ENCODE assay signal across 6 cellular contexts in the genomic region with DNA sequence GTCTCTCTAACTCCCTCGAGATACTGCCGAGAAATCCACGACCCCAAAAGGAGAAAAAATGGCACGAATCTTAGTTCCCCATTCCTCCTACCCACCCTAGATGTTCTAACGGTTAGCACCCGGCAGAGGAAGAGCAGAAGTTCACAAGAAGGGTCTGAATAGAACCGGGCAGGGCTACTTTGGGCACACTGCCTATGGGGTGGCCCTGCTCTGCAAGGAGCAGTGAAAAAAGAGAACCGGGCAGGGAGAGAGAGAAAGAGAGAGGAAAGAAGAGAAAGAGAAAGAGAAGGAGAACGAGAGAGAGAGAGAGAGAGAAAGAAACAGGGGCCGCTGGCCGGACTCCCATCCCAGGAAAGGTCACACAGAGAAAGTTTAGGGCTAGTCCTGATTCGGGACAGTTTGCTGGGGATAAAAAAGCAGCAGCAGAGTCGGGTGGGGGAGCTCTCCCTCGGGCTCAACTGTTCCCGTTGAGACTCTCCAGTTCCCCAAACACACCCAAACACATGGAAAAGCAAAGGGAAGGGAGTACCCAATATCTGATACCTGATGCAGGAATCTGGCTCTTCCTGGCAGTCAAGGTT. TPM values are rescaled to one million over a fixed set of nuclear protein-coding genes. Genes with fewer than 3 reads are reported as not detected.
A peak's percentile ranks its signal among the peaks of the same experiment; 100 is the strongest.
DNase-seq lines count a peak whose midpoint lies in the region; ATAC-seq lines count a peak whose summit lies in the region.

No MANE protein-coding gene starts in this region.

- no peaks in the 10 kb centered on the region for H3K9me3 Mint-ChIP-seq in activated naive CD8-positive, alpha-beta T cell (ENCODE audit: low read depth)

- H3K36me3 ChIP-seq in mesodermal cell (ENCODE audit: control insufficient read depth, insufficient read depth, low read length): peaks cover 20% of the 10 kb centered on the region

- peak overlapping the region; percentile 59 for H3K4me3 ChIP-seq in mesodermal cell (ENCODE audit: extremely low read depth, insufficient read depth, low read length, poor library complexity, severe bottlenecking)

- H3K27ac Mint-ChIP-seq in activated naive CD8-positive, alpha-beta T cell: peak overlapping the region; percentile 98

- DNase-seq in NCI-H2081 treated with DMSO at 0.1 percent for 48 hours (lab: John Stamatoyannopoulos, UW): no peak
- no peak for DNase-seq in activated CD4-positive, CD25-positive, alpha-beta regulatory T cell treated with anti-CD3 and anti-CD28 coated beads, Interleukin-2, amount 50 U/mL, for 72 hours

- no peaks in the 10 kb centered on the region for H3K4me1 ChIP-seq in mesodermal cell (ENCODE audit: control insufficient read depth, insufficient read depth, low read length, poor library complexity, severe bottlenecking)

- no peaks in the 10 kb centered on the region for H3K9me3 ChIP-seq in mesodermal cell (ENCODE audit: control insufficient read depth, low read length)

- H3K4me1 Mint-ChIP-seq in activated naive CD8-positive, alpha-beta T cell (ENCODE audit: low read depth): peaks cover 29% of the 10 kb centered on the region

- peak overlapping the region; percentile 98 for H3K27ac ChIP-seq in mesodermal cell (ENCODE audit: low read depth, low read length, severe bottlenecking)

- no peaks in the 10 kb centered on the region for H3K27me3 Mint-ChIP-seq in activated naive CD8-positive, alpha-beta T cell

- WGBS in mesodermal cell (ENCODE audit: insufficient coverage in 2 of 2), 2 experiments: 0% methylated on average over 3 of the region's 15 CpGs

- peaks cover 7% of the 10 kb centered on the region for H3K36me3 Mint-ChIP-seq in activated naive CD8-positive, alpha-beta T cell

- ATAC-seq in HG03064 (IDR thresholded peaks at IDR 0.05; ENCODE audit: low read depth, unreplicated experiment) (peak; percentile 4), GM18870 (IDR thresholded peaks at IDR 0.05; ENCODE audit: unreplicated experiment) (no peak)

- peak overlapping the region; percentile 97 for H3K4me3 Mint-ChIP-seq in activated naive CD8-positive, alpha-beta T cell

RNA-seq across cellular contexts. Expression of a gene that starts 0.5 kb away (rescaled TPM):
- 58.7 TPM for polyA plus RNA-seq in mesodermal cell (2013, experiment 1 of 2)
- polyA plus RNA-seq in mesodermal cell (2013, experiment 2 of 2): 59.0 TPM

RNA-seq across cellular contexts. Expression of a gene that starts 0.8 kb away (rescaled TPM):
- 67.6 TPM for polyA plus RNA-seq in mesodermal cell (2013, experiment 1 of 2)
- polyA plus RNA-seq in mesodermal cell (2013, experiment 2 of 2): 72.0 TPM

RNA-seq across cellular contexts. Expression of a gene that starts 16.4 kb away (rescaled TPM):
- polyA plus RNA-seq in mesodermal cell (2013, experiment 1 of 2): 1,733 TPM
- 1,755 TPM for polyA plus RNA-seq in mesodermal cell (2013, experiment 2 of 2)

RNA-seq across cellular contexts. Expression of a gene that starts 21.3 kb away (rescaled TPM):
- polyA plus RNA-seq in mesodermal cell (2013, experiment 1 of 2): 18.4 TPM
- 16.2 TPM for polyA plus RNA-seq in mesodermal cell (2013, experiment 2 of 2)

RNA-seq across cellular contexts. Expression of a gene that starts 58.7 kb away (rescaled TPM):
- polyA plus RNA-seq in mesodermal cell (2013, experiment 1 of 2): 10.0 TPM
- polyA plus RNA-seq in mesodermal cell (2013, experiment 2 of 2): 10.6 TPM
